Comparison of ENCODE assay signal across 14 cellular contexts in genomic region chr11:70628881-70629844, GRCh38.
DNase-seq lines count a peak whose midpoint lies in the region; ATAC-seq, FAIRE-seq and TF ChIP-seq lines count a peak whose summit lies in the region.
"Had no signal": no experiment of that assay in that cellular context is flagged by ENCODE, and none has a peak within 500 bp of the region (broad histone marks: within the 10 kb centered on the region; RNA-seq: fewer than 3 reads in every experiment).

No MANE protein-coding gene starts in this region.

- DNase-seq in DMS153 treated with DMSO at 0.1 percent for 48 hours (lab: John Stamatoyannopoulos, UW; ENCODE audit: unreplicated experiment) (peak; percentile 76), Peyer's patch (peak in 2 of 3 donors; percentile 49 to 69), foreskin melanocyte (peak; percentile 72), prostate gland (ENCODE audit: low spot score) (peak; percentile 14), GM12891 (ENCODE audit: insufficient read length, low spot score) (no peak)
- DNase-seq in stimulated activated CD4-positive, alpha-beta T cell treated with anti-CD3 and anti-CD28 coated beads, Interleukin-4, amount 100 ng/mL, for 24 hours, result no peak
- DNase-seq: activated effector memory CD4-positive, alpha-beta T cell treated with anti-CD3 and anti-CD28 coated beads, Interleukin-2, amount 50 U/mL, for 16 hours; CD8-positive, alpha-beta T cell; cortex of kidney; NCI-H1417 treated with DMSO at 0.1 percent for 48 hours; PC-9 had no signal

- ATAC-seq in HG02970 (IDR thresholded peaks at IDR 0.05; ENCODE audit: low FRiP score, unreplicated experiment), result no peak
- ATAC-seq in GM21786 (IDR thresholded peaks at IDR 0.05; ENCODE audit: unreplicated experiment), result no peak
- ATAC-seq: CD8-positive, alpha-beta T cell; stimulated activated effector memory CD8-positive, alpha-beta T cell treated with anti-CD3 and anti-CD28 coated beads, Interleukin-12 subunit alpha, Interleukin-12 subunit beta, amount 100 ng/mL, for 72 hours had no signal

- no peak for TF ChIP-seq CTCF in Peyer's patch (IDR thresholded peaks at IDR 0.05)
- TF ChIP-seq CTCF in prostate gland (IDR thresholded peaks at IDR 0.05), result no peak

- H3K27ac ChIP-seq in Peyer's patch (no peak overlapping the region), prostate gland (no peak overlapping the region)
- H3K27ac ChIP-seq: PC-9 had no signal

- WGBS in prostate gland, result 42% methylated on average over 29 of the region's 30 CpGs

- no peak for FAIRE-seq in GM12891 (lab: Jason Lieb, UNC)

- H3K4me3 ChIP-seq in Peyer's patch (no peak overlapping the region), prostate gland (no peak overlapping the region)
- H3K4me3 ChIP-seq: PC-9 had no signal

- H3K27me3 ChIP-seq in Peyer's patch, result no peaks in the 10 kb centered on the region
- no peaks in the 10 kb centered on the region for H3K27me3 ChIP-seq in prostate gland (replicated peaks; ENCODE audit: insufficient read depth)

- H3K4me1 ChIP-seq in Peyer's patch, result peaks cover 0 to 17% (median 0%) of the 10 kb centered on the region in 4 donors
- H3K4me1 ChIP-seq in prostate gland (replicated peaks), result no peaks in the 10 kb centered on the region

- H3K9me3 ChIP-seq in Peyer's patch (no peaks in the 10 kb centered on the region), prostate gland (no peaks in the 10 kb centered on the region)

- no peaks in the 10 kb centered on the region for H3K36me3 ChIP-seq in Peyer's patch
- no peaks in the 10 kb centered on the region for H3K36me3 ChIP-seq in prostate gland

- intact Hi-C loops in prostate gland (cut with DNase I), result no loop called here

- TF ChIP-seq POLR2A in Peyer's patch (IDR thresholded peaks at IDR 0.05), result no peak
- no peak for TF ChIP-seq POLR2A in prostate gland (IDR thresholded peaks at IDR 0.05)
- no peak for TF ChIP-seq POLR2A in GM12891 (IDR thresholded peaks at IDR 0.05; ENCODE audit: low read depth, low read length)

TF ChIP-seq in GM12891, 5 proteins besides CTCF, POLR2A, EP300 and RAD21:
- no peak for TF ChIP-seq TAF1 (IDR thresholded peaks at IDR 0.05; ENCODE audit: low read depth, low read length)
- no peak for TF ChIP-seq SPI1 (IDR thresholded peaks at IDR 0.05; ENCODE audit: low read depth, low read length)
- no peak for TF ChIP-seq POLR2AphosphoS5 (IDR thresholded peaks at IDR 0.05; ENCODE audit: low read depth, low read length)
- no peak for TF ChIP-seq PAX5 (IDR thresholded peaks at IDR 0.05; ENCODE audit: insufficient read depth, low read length, severe bottlenecking)
- TF ChIP-seq POU2F2 (IDR thresholded peaks at IDR 0.05; ENCODE audit: low read depth, low read length), result no peak

Comparison
In these comparisons a context has a peak if more than half of its experiments do, and no peak if none do; other contexts are left out.
1. DNase-seq: peak in DMS153 treated with DMSO at 0.1 percent for 48 hours (single experiment), Peyer's patch (2 of 3), foreskin melanocyte (single experiment) and prostate gland (single experiment); none in stimulated activated CD4-positive, alpha-beta T cell treated with anti-CD3 and anti-CD28 coated beads, Interleukin-4, amount 100 ng/mL, for 24 hours (single experiment) and GM12891 (single experiment).